15 cellular contexts compared by ENCODE assay signal in the genomic region with DNA sequence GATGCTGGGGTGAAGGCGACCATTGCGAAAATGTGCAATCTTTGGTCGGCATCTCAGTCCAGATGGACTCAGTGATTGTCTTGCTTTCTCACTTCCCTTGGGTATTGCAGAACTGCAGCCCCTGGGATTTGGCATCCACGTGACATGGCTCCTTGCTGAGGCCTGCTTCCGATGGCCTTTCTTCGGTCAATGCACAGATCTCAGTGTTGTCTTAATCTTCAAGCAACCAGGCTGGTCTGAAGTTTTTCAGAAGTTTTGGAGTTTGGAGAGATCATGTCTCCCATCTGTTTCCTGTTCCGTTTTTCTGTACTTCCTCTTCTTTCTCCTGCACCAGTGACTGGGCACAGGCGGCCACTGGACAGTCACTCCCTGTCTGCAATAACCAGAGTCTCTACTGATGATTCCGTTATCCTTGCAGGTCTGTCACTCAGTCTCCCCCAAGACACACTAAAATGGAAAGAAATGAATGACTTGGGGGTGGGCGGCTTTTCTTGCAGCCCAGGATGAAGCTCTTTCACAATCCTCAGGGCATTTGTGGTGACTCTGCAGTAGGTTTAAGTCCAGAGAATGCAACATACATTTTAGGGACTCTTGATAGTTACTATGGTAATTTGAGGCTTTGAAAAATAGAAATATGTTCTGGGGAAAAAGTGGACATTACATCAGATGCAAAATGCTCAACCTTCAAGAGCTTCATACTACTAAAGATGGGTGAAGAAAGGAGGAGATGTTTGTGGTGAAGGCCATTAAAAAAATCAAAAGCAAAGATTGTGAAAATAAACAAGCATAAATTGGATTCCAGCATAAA.
DNase-seq lines count a peak whose midpoint lies in the region; ATAC-seq, FAIRE-seq and TF ChIP-seq lines count a peak whose summit lies in the region.
"Had no signal": no experiment of that assay in that cellular context is flagged by ENCODE, and none has a peak within 500 bp of the region (broad histone marks: within the 10 kb centered on the region; RNA-seq: fewer than 3 reads in every experiment).

No MANE protein-coding gene starts in this region.

- DNase-seq in Right ventricle myocardium superior: peak; percentile 66
- no peak for DNase-seq in right atrium auricular region (ENCODE audit: low spot score)
- peak; percentile 87 for DNase-seq in endothelial cell of umbilical vein (ENCODE audit: low read depth, low spot score)
- peak; percentile 46 for DNase-seq in mucosa of gallbladder (ENCODE audit: low spot score)
- peak in 1 of 2 donors; percentile 82 for DNase-seq in aorta
- no peak for DNase-seq in stimulated activated naive CD4-positive, alpha-beta T cell treated with Interleukin-2 at 50 U/mL for 16 hours (lab: John Stamatoyannopoulos, UW)
- DNase-seq in NCI-H748 (lab: John Stamatoyannopoulos, UW; ENCODE audit: unreplicated experiment): no peak
- no peak for DNase-seq in OCI-LY7 (ENCODE audit: low spot score)
- DNase-seq: amniotic stem cell; DMS53; NCI-H2029 treated with DMSO at 0.1 percent for 48 hours; NK-92 treated with Interleukin-12 subunit alpha and Interleukin-12 subunit beta, amount 100 ng/mL, for 24 hours; stomach; T-helper 2 cell had no signal

- H3K9me1 ChIP-seq in endothelial cell of umbilical vein (replicated peaks; ENCODE audit: control insufficient read depth, extremely low read depth, insufficient read depth, low read length): no peaks in the 10 kb centered on the region

- H3K9ac ChIP-seq in endothelial cell of umbilical vein (replicated peaks; ENCODE audit: extremely low read depth, insufficient read depth, low read length): no peak overlapping the region

- TF ChIP-seq POLR2A in endothelial cell of umbilical vein (IDR thresholded peaks at IDR 0.05; ENCODE audit: low read depth, low read length): peak; percentile 29

- no peaks in the 10 kb centered on the region for H3K36me3 ChIP-seq in right atrium auricular region
- H3K36me3 ChIP-seq in endothelial cell of umbilical vein (ENCODE audit: control insufficient read depth in 2 of 2, extremely low read depth in 1 of 2, insufficient read depth in 2 of 2, low read length in 2 of 2): no peaks in the 10 kb centered on the region
- no peaks in the 10 kb centered on the region for H3K36me3 ChIP-seq in aorta (ENCODE audit: control insufficient read depth in 1 of 2, insufficient read depth in 2 of 2, low read length in 1 of 2)
- no peaks in the 10 kb centered on the region for H3K36me3 ChIP-seq in OCI-LY7 (ENCODE audit: insufficient read depth, low read length)
- H3K36me3 ChIP-seq: stomach had no signal

- WGBS in aorta, 2 donors: 87 to 88% methylated on average over 10 of the region's 10 CpGs

- H3K4me3 ChIP-seq in right atrium auricular region (no peak overlapping the region), endothelial cell of umbilical vein (replicated peaks in 1 of 3; ENCODE audit: insufficient read depth in 1 of 3, low read depth in 1 of 3, low read length in 3 of 3) (no peak overlapping the region), aorta (ENCODE audit: low read length in 2 of 2) (no peak overlapping the region), OCI-LY7 (ENCODE audit: low read depth, low read length, poor library complexity, severe bottlenecking) (no peak overlapping the region)
- H3K4me3 ChIP-seq: A549, stomach had no signal

- H3K9me3 ChIP-seq in right atrium auricular region (peaks cover 0 to 8% of the 10 kb centered on the region in 2 donors), endothelial cell of umbilical vein (replicated peaks; ENCODE audit: control insufficient read depth, insufficient read depth, low read length) (no peaks in the 10 kb centered on the region), aorta (ENCODE audit: control insufficient read depth, low read length) (no peaks in the 10 kb centered on the region), OCI-LY7 (ENCODE audit: low read length) (no peaks in the 10 kb centered on the region)
- H3K9me3 ChIP-seq: stomach had no signal

- dilution Hi-C loops in endothelial cell of umbilical vein (cut with MboI; ENCODE audit: extremely low pct_ligation_motif_present, low sequenced_read_pairs): no loop called here

- FAIRE-seq in endothelial cell of umbilical vein (lab: Jason Lieb, UNC): peak; percentile 95
- FAIRE-seq: A549 had no signal

- H3K4me1 ChIP-seq in right atrium auricular region (no peaks in the 10 kb centered on the region), endothelial cell of umbilical vein (ENCODE audit: control insufficient read depth, extremely low read depth, insufficient read depth, low read length) (peaks cover 27% of the 10 kb centered on the region), aorta (ENCODE audit: control insufficient read depth in 1 of 2, insufficient read depth in 2 of 2, low read length in 2 of 2) (no peaks in the 10 kb centered on the region), OCI-LY7 (ENCODE audit: insufficient read depth, low read length, poor library complexity, severe bottlenecking) (no peaks in the 10 kb centered on the region)
- H3K4me1 ChIP-seq: A549 had no signal

- CTCF ChIA-PET in endothelial cell of umbilical vein (lab: Charles Lee) (interaction anchor here (0.7 to 2.1 kb wide), 5 partner anchors 11 to 22 kb away, joined by 4 to 7 read pairs (median 4); no protein-coding TSS in a partner anchor), OCI-LY7 (lab: Charles Lee; ENCODE audit: unreplicated experiment) (no interaction called here)

- ATAC-seq in Right ventricle myocardium superior (ENCODE audit: poor library complexity) (peak; percentile 82), aorta (ENCODE audit: low FRiP score) (peak; percentile 51)
- ATAC-seq: A549 had no signal

- no peaks in the 10 kb centered on the region for H4K20me1 ChIP-seq in endothelial cell of umbilical vein (replicated peaks; ENCODE audit: control insufficient read depth, extremely low read depth, insufficient read depth, low read length)
- H4K20me1 ChIP-seq in OCI-LY7 (ENCODE audit: insufficient read depth, low read length): no peaks in the 10 kb centered on the region

- no peak for TF ChIP-seq CTCF in right atrium auricular region (IDR thresholded peaks at IDR 0.05)
- no peak for TF ChIP-seq CTCF in endothelial cell of umbilical vein (IDR thresholded peaks at IDR 0.05; ENCODE audit: extremely low read depth in 1 of 2, insufficient read depth in 1 of 2, low read depth in 1 of 2, low read length in 2 of 2)
- no peak for TF ChIP-seq CTCF in OCI-LY7 (conservative IDR thresholded peaks at IDR 0.05; ENCODE audit: low read length)

- H3K79me2 ChIP-seq in endothelial cell of umbilical vein (ENCODE audit: control insufficient read depth, insufficient read depth, low read length) (no peaks in the 10 kb centered on the region), OCI-LY7 (ENCODE audit: insufficient read depth, low read depth, low read length) (no peaks in the 10 kb centered on the region)

- H2AFZ ChIP-seq in endothelial cell of umbilical vein (ENCODE audit: low read depth, low read length): peak overlapping the region; percentile 59
- H2AFZ ChIP-seq in OCI-LY7 (ENCODE audit: low read length): no peak overlapping the region

- intact Hi-C loops in Right ventricle myocardium superior (cut with DNase I) (no loop called here), endothelial cell of umbilical vein (cut with micrococcal nuclease) (loop anchor here (1.0 kb wide), 2 partner anchors 18 to 84 kb away; no protein-coding TSS in a partner anchor), aorta (cut with DNase I) (no loop called here), OCI-LY7 (cut with micrococcal nuclease; ENCODE audit: unreplicated experiment) (no loop called here)

- H3K4me2 ChIP-seq in endothelial cell of umbilical vein (ENCODE audit: insufficient read depth, low read length): no peak overlapping the region
- H3K4me2 ChIP-seq in OCI-LY7 (ENCODE audit: low read length): no peak overlapping the region
- H3K4me2 ChIP-seq: A549 had no signal

- H3K27me3 ChIP-seq in right atrium auricular region (no peaks in the 10 kb centered on the region), endothelial cell of umbilical vein (ENCODE audit: control insufficient read depth in 2 of 2, insufficient read depth in 2 of 2, low read length in 2 of 2) (peaks cover 0 to under 1% of the 10 kb centered on the region in 2 experiments), aorta (ENCODE audit: control insufficient read depth in 1 of 2, insufficient read depth in 2 of 2, low read length in 1 of 2) (no peaks in the 10 kb centered on the region)
- H3K27me3 ChIP-seq: stomach had no signal

- POLR2A ChIA-PET in endothelial cell of umbilical vein (lab: Charles Lee): no interaction called here
- POLR2A ChIA-PET in OCI-LY7 (lab: Charles Lee): no interaction called here

- BruUV-seq in endothelial cell of umbilical vein (replicated peaks; lab: Mats Ljungman, UMichigan) (no TSS peak), OCI-LY7 (replicated peaks; lab: Mats Ljungman, UMichigan) (no TSS peak)

- no peaks in the 10 kb centered on the region for H3K9me2 ChIP-seq in OCI-LY7 (ENCODE audit: insufficient read depth, low read length)

- H3K27ac ChIP-seq in right atrium auricular region (peak overlapping the region in 1 of 2 donors; percentile 39), endothelial cell of umbilical vein (ENCODE audit: insufficient read depth, low read depth, low read length) (peak overlapping the region; percentile 33), aorta (ENCODE audit: low read depth in 1 of 2, low read length in 2 of 2) (no peak overlapping the region), OCI-LY7 (ENCODE audit: low read depth, low read length, poor library complexity, severe bottlenecking) (no peak overlapping the region)
- H3K27ac ChIP-seq: A549 had no signal

TF ChIP-seq in endothelial cell of umbilical vein, 7 proteins besides CTCF, POLR2A, EP300 and RAD21:
- peak; percentile 46 for TF ChIP-seq GATA2 (IDR thresholded peaks at IDR 0.05; ENCODE audit: insufficient read depth, insufficient read length, low read depth, low read length)
- peak; percentile 36 for TF ChIP-seq POLR2AphosphoS5 (IDR thresholded peaks at IDR 0.05; ENCODE audit: insufficient read depth, low read depth, low read length)
- no peak for TF ChIP-seq EZH2 (IDR thresholded peaks at IDR 0.05; ENCODE audit: borderline replicate concordance, low read depth, low read length, severe bottlenecking)
- no peak for TF ChIP-seq MYC (IDR thresholded peaks at IDR 0.05; ENCODE audit: low read depth, low read length)
- TF ChIP-seq MAX (IDR thresholded peaks at IDR 0.05; ENCODE audit: insufficient read depth, insufficient read length): peak; percentile 12
- TF ChIP-seq FOS (IDR thresholded peaks at IDR 0.05; ENCODE audit: borderline replicate concordance, insufficient read depth, low read length): no peak
- peak; percentile 12 for TF ChIP-seq JUN (IDR thresholded peaks at IDR 0.05; ENCODE audit: borderline replicate concordance, insufficient read depth, insufficient read length, low read depth)

Comparison
In these comparisons a context has a peak if more than half of its experiments do, and no peak if none do; other contexts are left out.
1. DNase-seq: peak in Right ventricle myocardium superior (single experiment), endothelial cell of umbilical vein (single experiment) and mucosa of gallbladder (single experiment); none in right atrium auricular region (single experiment), stimulated activated naive CD4-positive, alpha-beta T cell treated with Interleukin-2 at 50 U/mL for 16 hours (single experiment), NCI-H748 (single experiment) and OCI-LY7 (single experiment).